Comparison of ENCODE assay signal across 14 cellular contexts in the genomic region with DNA sequence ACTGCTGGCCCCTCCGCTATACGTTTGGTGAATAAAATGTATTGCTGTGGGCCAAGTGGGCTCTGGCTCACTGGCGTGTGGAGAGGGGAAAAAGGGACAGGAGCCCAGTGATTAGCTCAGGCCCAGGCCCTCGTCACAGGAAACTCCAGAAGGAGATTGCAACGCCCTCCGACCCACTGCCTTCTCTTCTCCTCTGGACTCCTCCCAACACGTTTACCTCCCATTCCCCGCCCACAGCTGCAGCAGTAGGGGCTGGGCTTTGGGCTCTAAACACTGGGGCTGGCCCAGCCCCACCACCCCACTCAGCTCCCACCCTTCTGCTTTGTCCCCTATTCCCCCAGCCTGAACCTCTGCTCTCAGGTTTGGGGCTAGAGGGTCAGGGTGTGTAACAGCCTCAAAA.
A peak's percentile ranks its signal among the peaks of the same experiment; 100 is the strongest.
DNase-seq lines count a peak whose midpoint lies in the region; ATAC-seq, FAIRE-seq and TF ChIP-seq lines count a peak whose summit lies in the region.
"Had no signal": no experiment of that assay in that cellular context is flagged by ENCODE, and none has a peak within 500 bp of the region (broad histone marks: within the 10 kb centered on the region; RNA-seq: fewer than 3 reads in every experiment).

No MANE protein-coding gene starts in this region.

- peak overlapping the region in 9 of 10 donors; percentile 23 to 83 (median 72) for H3K27ac ChIP-seq in heart right ventricle
- H3K27ac ChIP-seq in esophagus muscularis mucosa (replicated peaks in 1 of 4): peak overlapping the region; percentile 61 to 74 (median 67)
- peak overlapping the region; percentile 94 for H3K27ac ChIP-seq in vagina
- H3K27ac ChIP-seq: cardiac muscle cell had no signal

- H3K4me3 ChIP-seq in heart right ventricle (peak overlapping the region in 3 of 10 donors; percentile 31 to 50 (median 46)), esophagus muscularis mucosa (no peak overlapping the region), vagina (no peak overlapping the region)
- H3K4me3 ChIP-seq: cardiac muscle cell had no signal

- TF ChIP-seq CTCF in heart right ventricle (IDR thresholded peaks at IDR 0.05): no peak
- no peak for TF ChIP-seq CTCF in esophagus muscularis mucosa (IDR thresholded peaks at IDR 0.05)
- no peak for TF ChIP-seq CTCF in nephron (IDR thresholded peaks at IDR 0.05; ENCODE audit: unreplicated experiment in 3 of 3)
- no peak for TF ChIP-seq CTCF in vagina (IDR thresholded peaks at IDR 0.05)

- H3K4me3 Mint-ChIP-seq in nephron: peak overlapping the region in 2 of 3 experiments; percentile 63 to 72
- H3K4me3 Mint-ChIP-seq: activated B cell treated with CpG ODN at 0.5 μM for 24 hours; activated T-cell treated with anti-CD3 and anti-CD28 coated beads, Interleukin-2, amount 50 U/mL, for 72 hours had no signal

- WGBS in heart right ventricle, 2 donors: 49 to 54% methylated on average over 8 of the region's 8 CpGs
- WGBS in esophagus muscularis mucosa: 72% methylated on average over 8 of the region's 8 CpGs

- H3K4me1 ChIP-seq in heart right ventricle (peaks cover 19 to 92% (median 68%) of the 10 kb centered on the region in 9 donors), esophagus muscularis mucosa (peaks cover 53 to 78% (median 74%) of the 10 kb centered on the region in 4 donors), vagina (peaks cover 79% of the 10 kb centered on the region)

- TF ChIP-seq EP300 in esophagus muscularis mucosa (IDR thresholded peaks at IDR 0.05): no peak

- H3K9me3 Mint-ChIP-seq in nephron: no peaks in the 10 kb centered on the region
- H3K9me3 Mint-ChIP-seq: activated B cell treated with CpG ODN at 0.5 μM for 24 hours; activated T-cell treated with anti-CD3 and anti-CD28 coated beads, Interleukin-2, amount 50 U/mL, for 72 hours had no signal

- FAIRE-seq in urothelium cell line (lab: Jason Lieb, UNC): no peak

- peaks cover 11% of the 10 kb centered on the region for H3K27me3 Mint-ChIP-seq in nephron (ENCODE audit: low read depth)
- H3K27me3 Mint-ChIP-seq: activated B cell treated with CpG ODN at 0.5 μM for 24 hours had no signal

- no peaks in the 10 kb centered on the region for H3K36me3 Mint-ChIP-seq in nephron (ENCODE audit: low read depth)

- no peak for TF ChIP-seq POLR2A in esophagus muscularis mucosa (IDR thresholded peaks at IDR 0.05; ENCODE audit: low read depth)
- TF ChIP-seq POLR2A in vagina (IDR thresholded peaks at IDR 0.05): no peak

- H3K36me3 ChIP-seq in heart right ventricle: peaks cover 0 to 8% (median 0%) of the 10 kb centered on the region in 9 donors
- no peaks in the 10 kb centered on the region for H3K36me3 ChIP-seq in esophagus muscularis mucosa
- H3K36me3 ChIP-seq in vagina: no peaks in the 10 kb centered on the region
- H3K36me3 ChIP-seq: cardiac muscle cell had no signal

- intact Hi-C loops in heart right ventricle (cut with DNase I): loop anchor here in 6 of 10 donors (5.0 to 10.0 kb wide), 4 partner anchors 50 to 65 kb away; no protein-coding TSS in a partner anchor
- intact Hi-C loops in Right ventricle myocardium inferior (cut with DNase I): no loop called here
- intact Hi-C loops in esophagus muscularis mucosa (cut with DNase I): no loop called here
- intact Hi-C loops in vagina (cut with DNase I): no loop called here

- peaks cover 83% of the 10 kb centered on the region for H3K4me1 Mint-ChIP-seq in nephron

- H3K27me3 ChIP-seq in heart right ventricle: no peaks in the 10 kb centered on the region
- no peaks in the 10 kb centered on the region for H3K27me3 ChIP-seq in esophagus muscularis mucosa
- H3K27me3 ChIP-seq in vagina: no peaks in the 10 kb centered on the region
- H3K27me3 ChIP-seq: cardiac muscle cell had no signal

- peak overlapping the region; percentile 83 to 98 (median 95) for H3K27ac Mint-ChIP-seq in nephron
- H3K27ac Mint-ChIP-seq: activated B cell treated with CpG ODN at 0.5 μM for 24 hours; activated T-cell treated with anti-CD3 and anti-CD28 coated beads, Interleukin-2, amount 50 U/mL, for 72 hours had no signal

- H3K9me3 ChIP-seq in heart right ventricle: no peaks in the 10 kb centered on the region
- H3K9me3 ChIP-seq in esophagus muscularis mucosa: no peaks in the 10 kb centered on the region
- no peaks in the 10 kb centered on the region for H3K9me3 ChIP-seq in vagina

- ATAC-seq in heart right ventricle (peak in 7 of 8 donors; percentile 18 to 66 (median 44)), Right ventricle myocardium inferior (no peak)

- DNase-seq in heart right ventricle (peak in 1 of 2 donors; percentile 70), Right ventricle myocardium inferior (ENCODE audit: missing footprints) (no peak), esophagus muscularis mucosa (ENCODE audit: extremely low spot score) (no peak), vagina (ENCODE audit: extremely low spot score in 2 of 2) (no peak), activated gamma-delta T cell treated with Interleukin-2 at 50 U/mL for 16 hours (no peak), mucosa of gallbladder (ENCODE audit: low spot score) (no peak), urothelium cell line (ENCODE audit: low spot score) (no peak)
- DNase-seq: ACHN; activated B cell treated with CpG ODN at 0.5 μM for 24 hours; activated T-cell treated with anti-CD3 and anti-CD28 coated beads, Interleukin-2, amount 50 U/mL, for 72 hours; Karpas-422; NCI-H2171 had no signal

Comparison
In these comparisons a context has a peak if more than half of its experiments do, and no peak if none do; other contexts are left out.
1. intact Hi-C loops: an anchor here in heart right ventricle (5.0 to 10.0 kb wide); none called in Right ventricle myocardium inferior, esophagus muscularis mucosa and vagina.